ENCODE assay signal across 1 cellular context in genomic region chr12:6322969-6323339, GRCh38.
TF ChIP-seq lines count a peak whose summit lies in the region.

No MANE protein-coding gene starts in this region.

TF ChIP-seq in K562, 482 proteins besides CTCF, POLR2A, EP300 and RAD21 (continued from another document):
- no peak for TF ChIP-seq ZNF740 (CRISPR knock-in tag; IDR thresholded peaks at IDR 0.05)
- TF ChIP-seq ZNF740 (tag; IDR thresholded peaks at IDR 0.05): no peak
- no peak for TF ChIP-seq SREBF1 (IDR thresholded peaks at IDR 0.05; ENCODE audit: borderline replicate concordance, low read depth, low read length)
- no peak for TF ChIP-seq HINFP (tag; conservative IDR thresholded peaks at IDR 0.05; ENCODE audit: low read depth)
- TF ChIP-seq PURB (CRISPR knock-in tag; IDR thresholded peaks at IDR 0.05; ENCODE audit: low read depth): no peak
- no peak for TF ChIP-seq CEBPB (tag; IDR thresholded peaks at IDR 0.05)
TF ChIP-seq in K562: peak in this region for 0.
